ENCODE assay signal across 16 cellular contexts in the genomic region with DNA sequence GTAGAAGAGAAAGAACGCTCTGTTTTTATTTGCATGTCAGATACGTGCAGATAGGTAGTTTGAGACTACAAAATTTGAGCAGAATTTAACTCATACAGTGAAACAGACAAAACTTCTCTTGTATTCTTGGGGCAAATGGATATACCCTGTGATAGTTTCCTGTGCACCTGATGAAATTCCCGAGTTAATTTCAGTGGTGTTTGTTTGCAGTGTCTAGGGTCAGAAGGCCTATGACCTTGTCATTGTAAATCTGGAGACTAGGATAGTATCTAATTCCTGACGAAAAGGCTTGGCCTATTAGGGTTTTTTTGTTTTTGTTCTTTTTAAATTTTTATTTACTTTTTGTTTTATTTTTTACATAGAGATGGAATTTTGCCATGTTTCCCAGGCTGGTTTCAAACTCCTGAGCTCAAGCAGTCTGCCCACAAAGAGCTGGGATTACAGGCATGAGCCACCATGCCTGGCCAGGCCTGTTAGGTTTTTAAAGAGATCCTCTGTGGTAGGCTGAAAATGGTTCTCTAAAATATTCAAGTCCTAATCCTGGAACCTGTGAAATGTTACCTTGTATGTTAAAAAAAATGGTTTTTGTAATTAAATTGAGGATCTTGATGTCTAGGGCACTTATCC. TPM values are rescaled to one million over a fixed set of nuclear protein-coding genes. Genes with fewer than 3 reads are reported as not detected.
DNase-seq lines count a peak whose midpoint lies in the region; ATAC-seq and TF ChIP-seq lines count a peak whose summit lies in the region.
"Had no signal": no experiment of that assay in that cellular context is flagged by ENCODE, and none has a peak within 500 bp of the region (broad histone marks: within the 10 kb centered on the region; RNA-seq: fewer than 3 reads in every experiment).

No MANE protein-coding gene starts in this region.

- no peak for TF ChIP-seq POLR2A in ovary (IDR thresholded peaks at IDR 0.05)

- BruUV-seq in Calu3 (replicated peaks; lab: Mats Ljungman, UMichigan) = no TSS peak

- H3K4me1 Mint-ChIP-seq in Calu3 (ENCODE audit: low read depth, unreplicated experiment) = peaks cover 8% of the 10 kb centered on the region

- H3K36me3 ChIP-seq in endocrine pancreas (ENCODE audit: control insufficient read depth, insufficient read depth, low read length) (no peaks in the 10 kb centered on the region), ovary (no peaks in the 10 kb centered on the region)
- H3K36me3 ChIP-seq: tibial nerve had no signal

- no peak overlapping the region for H3K4me3 Mint-ChIP-seq in Calu3 (ENCODE audit: low read depth, unreplicated experiment)

- H3K9me3 ChIP-seq in endocrine pancreas (ENCODE audit: control insufficient read depth, low read length) (peaks cover 1% of the 10 kb centered on the region), ovary (no peaks in the 10 kb centered on the region)
- H3K9me3 ChIP-seq: psoas muscle, SK-N-SH had no signal

- H3K27me3 Mint-ChIP-seq in Calu3 (ENCODE audit: unreplicated experiment) = no peaks in the 10 kb centered on the region

- ATAC-seq in GM21576 (IDR thresholded peaks at IDR 0.05; ENCODE audit: unreplicated experiment) = no peak
- ATAC-seq in GM19395 (IDR thresholded peaks at IDR 0.05; ENCODE audit: unreplicated experiment) = no peak
- ATAC-seq: psoas muscle had no signal

- DNase-seq in Calu3 (no peak), NCI-H69 (lab: John Stamatoyannopoulos, UW) (peak; percentile 19), ovary (no peak), NCI-H2196 (lab: John Stamatoyannopoulos, UW; ENCODE audit: unreplicated experiment) (no peak)
- no peak for DNase-seq in effector CD8-positive, alpha-beta T cell (lab: John Stamatoyannopoulos, UW)
- DNase-seq: activated naive CD4-positive, alpha-beta T cell treated with Interleukin-2 at 50 U/mL for 16 hours; caudate nucleus; EL; NCI-H2171; psoas muscle; SK-N-SH had no signal

- H3K27me3 ChIP-seq in endocrine pancreas (ENCODE audit: control insufficient read depth, insufficient read depth, low read length) (no peaks in the 10 kb centered on the region), ovary (no peaks in the 10 kb centered on the region)
- H3K27me3 ChIP-seq: BLaER1 treated with 17β-estradiol and CSF1 and Interleukin-3, amounts not matched to agents 10 nM and 100 nM; tibial nerve had no signal

- H3K9me3 Mint-ChIP-seq in Calu3 (ENCODE audit: low read depth, unreplicated experiment) = no peaks in the 10 kb centered on the region

- no peak overlapping the region for H3K9ac ChIP-seq in endocrine pancreas (ENCODE audit: control insufficient read depth, insufficient read depth, low read length)
- H3K9ac ChIP-seq: BLaER1 treated with 17β-estradiol and CSF1 and Interleukin-3, amounts not matched to agents 10 nM and 100 nM; SK-N-SH had no signal

- H3K36me3 Mint-ChIP-seq in Calu3 (ENCODE audit: insufficient read depth, unreplicated experiment) = no peaks in the 10 kb centered on the region

- peak overlapping the region; percentile 35 for H3K27ac Mint-ChIP-seq in Calu3 (ENCODE audit: unreplicated experiment)

- CTCF ChIA-PET in Calu3 (lab: Charles Lee) = interaction anchor here (0.6 kb wide), 1 partner anchor 32 kb away, joined by 3 read pairs; no protein-coding TSS in a partner anchor

- no peak for TF ChIP-seq EP300 in ovary (IDR thresholded peaks at IDR 0.05)

- peak overlapping the region; percentile 28 to 55 for H3K27ac ChIP-seq in ovary
- H3K27ac ChIP-seq: BLaER1 treated with 17β-estradiol and CSF1 and Interleukin-3, amounts not matched to agents 10 nM and 100 nM; psoas muscle; tibial nerve had no signal

- TF ChIP-seq CTCF in Calu3 (IDR thresholded peaks at IDR 0.05; ENCODE audit: unreplicated experiment) = no peak
- no peak for TF ChIP-seq CTCF in ovary (IDR thresholded peaks at IDR 0.05)

- peak overlapping the region; percentile 59 for H3K4me3 ChIP-seq in endocrine pancreas (ENCODE audit: control insufficient read depth, insufficient read depth, low read length)
- H3K4me3 ChIP-seq in ovary = no peak overlapping the region
- H3K4me3 ChIP-seq: BLaER1 treated with 17β-estradiol and CSF1 and Interleukin-3, amounts not matched to agents 10 nM and 100 nM; psoas muscle; tibial nerve had no signal

- 25 to 32% (median 28%) methylated on average over 4 of the region's 4 CpGs for WGBS in ovary, 3 donors

- intact Hi-C loops in Calu3 (cut with micrococcal nuclease; ENCODE audit: unreplicated experiment) (no loop called here), ovary (cut with DNase I) (no loop called here)

- peaks cover 4% of the 10 kb centered on the region for H3K4me1 ChIP-seq in endocrine pancreas (ENCODE audit: control insufficient read depth, insufficient read depth, low read length)
- peaks cover 2% of the 10 kb centered on the region for H3K4me1 ChIP-seq in ovary (ENCODE audit: insufficient read depth)

RNA-seq across cellular contexts. Expression of a gene that starts 17.6 kb away (rescaled TPM):
- 45.0 and 47.6 TPM in 2 replicates for total RNA-seq in Calu3 (2022)
- total RNA-seq in ovary = 10 to 100 TPM; 10.7 to 26.5 (median 22.8) TPM
- polyA plus RNA-seq in ovary = 1 to 10 TPM; 3.2 to 7.4 TPM
